ENCODE assay signal across 8 cellular contexts in genomic region chr2:88627856-88628568, GRCh38. TPM values are rescaled to one million over a fixed set of nuclear protein-coding genes. Genes with fewer than 3 reads are reported as not detected.
DNase-seq lines count a peak whose midpoint lies in the region; ATAC-seq and TF ChIP-seq lines count a peak whose summit lies in the region.

No MANE protein-coding gene starts in this region.

- no peaks in the 10 kb centered on the region for H3K36me3 ChIP-seq in muscle layer of colon (ENCODE audit: insufficient read depth, low read length)

- H3K9ac ChIP-seq in muscle layer of colon (ENCODE audit: low read length): peak overlapping the region; percentile 64

- peaks cover 25% of the 10 kb centered on the region for H3K4me1 ChIP-seq in muscle layer of colon (ENCODE audit: insufficient read depth, low read length)

- ATAC-seq in HG03139 (IDR thresholded peaks at IDR 0.05; ENCODE audit: unreplicated experiment): peak; percentile 33

- H3K27me3 ChIP-seq in muscle layer of colon (ENCODE audit: control insufficient read depth in 1 of 2, insufficient read depth in 2 of 2, low read length in 2 of 2): no peaks in the 10 kb centered on the region

- TF ChIP-seq CTCF in epithelial cell of proximal tubule (conservative IDR thresholded peaks at IDR 0.05; ENCODE audit: low read depth, low read length): no peak

- no peaks in the 10 kb centered on the region for H3K9me3 ChIP-seq in muscle layer of colon (ENCODE audit: low read length)

- peak; percentile 88 for DNase-seq in Ammon's horn (ENCODE audit: low spot score)
- peak; percentile 85 for DNase-seq in NOMO-1 treated with dmso at 0.1 percent for 144 hours (lab: John Stamatoyannopoulos, UW; ENCODE audit: unreplicated experiment)
- peak; percentile 59 to 66 (median 59) for DNase-seq in activated CD8-positive, alpha-beta memory T cell treated with anti-CD3 and anti-CD28 coated beads for 48 hours (ENCODE audit: low read depth in 2 of 3, low spot score in 2 of 3)
- peak; percentile 98 for DNase-seq in epithelial cell of proximal tubule (ENCODE audit: low read depth)
- DNase-seq in stimulated activated CD8-positive, alpha-beta memory T cell treated with anti-CD3 and anti-CD28 coated beads, Interleukin-7, amount 100 ng/mL, for 48 hours (ENCODE audit: extremely low read depth in 1 of 2, low read depth in 1 of 2): peak; percentile 67 to 89

- H3K4me3 ChIP-seq in epithelial cell of proximal tubule (ENCODE audit: low read depth, low read length) (peak overlapping the region; percentile 57), muscle layer of colon (ENCODE audit: low read depth in 1 of 2, low read length in 2 of 2) (peak overlapping the region; percentile 47 to 71)

- peak overlapping the region; percentile 71 for H3K27ac ChIP-seq in muscle layer of colon (ENCODE audit: low read depth, low read length)

- TF ChIP-seq POLR2A in GM18951 (IDR thresholded peaks at IDR 0.05; ENCODE audit: extremely low read depth, insufficient read depth, insufficient read length): peak; percentile 85

- in situ Hi-C loops in GM18951 (cut with MboI; ENCODE audit: low sequenced_read_pairs, unreplicated experiment): no loop called here

RNA-seq across cellular contexts. Expression of gene EIF2AK3, which starts 0.7 kb away (rescaled TPM):
- total RNA-seq in epithelial cell of proximal tubule: 11.3 and 12.3 TPM in 2 replicates

Comparison
In these comparisons a context has a peak if more than half of its experiments do, and no peak if none do; other contexts are left out.
1. Peak in every context shown above with its lines: DNase-seq, ATAC-seq, H3K4me3 ChIP-seq and H3K27ac ChIP-seq.